Comparison of ENCODE assay signal across 1 cellular context in genomic region chr3:52534281-52535183, GRCh38.
A peak's percentile ranks its signal among the peaks of the same experiment; 100 is the strongest.
TF ChIP-seq lines count a peak whose summit lies in the region.

No MANE protein-coding gene starts in this region.

TF ChIP-seq in K562, 482 proteins besides CTCF, POLR2A, EP300 and RAD21 (continued from another document and continues in another):
- TF ChIP-seq CREB5 (CRISPR knock-in tag; IDR thresholded peaks at IDR 0.05) (no peak), ETV5 (CRISPR knock-in tag; IDR thresholded peaks at IDR 0.05; ENCODE audit: low read depth) (no peak), CBFA2T3 (IDR thresholded peaks at IDR 0.05) (no peak), IRF9 (tag; IDR thresholded peaks at IDR 0.05) (no peak), KAT7 (CRISPR knock-in tag; IDR thresholded peaks at IDR 0.05; ENCODE audit: borderline replicate concordance) (0 out of 2 replicates have a peak, but pooled peaks have one; percentile 51), IRF2 (CRISPR knock-in tag; IDR thresholded peaks at IDR 0.05) (no peak), EP400 (IDR thresholded peaks at IDR 0.05) (peak; percentile 1; the same call in 1 of the 2 replicates), U2AF2 (optimal IDR thresholded peaks at IDR 0.05; ENCODE audit: low read depth, low read length) (no peak), JUN (IDR thresholded peaks at IDR 0.05; ENCODE audit: borderline replicate concordance, low read depth, low read length) (no peak), JUN (CRISPR knock-in tag; IDR thresholded peaks at IDR 0.05; ENCODE audit: borderline replicate concordance) (0 out of 2 replicates have a peak, but pooled peaks have one; percentile 28), ZNF717 (CRISPR knock-in tag; IDR thresholded peaks at IDR 0.05) (no peak), ZNF124 (CRISPR knock-in tag; IDR thresholded peaks at IDR 0.05) (no peak), TCF3 (CRISPR knock-in tag; IDR thresholded peaks at IDR 0.05) (no peak), ZNF655 (CRISPR knock-in tag; IDR thresholded peaks at IDR 0.05) (no peak), ATF6 (CRISPR knock-in tag; IDR thresholded peaks at IDR 0.05) (0 out of 2 replicates have a peak, but pooled peaks have one; percentile 34), MIER1 (IDR thresholded peaks at IDR 0.05; ENCODE audit: low read depth) (no peak), HSF4 (CRISPR knock-in tag; IDR thresholded peaks at IDR 0.05; ENCODE audit: borderline replicate concordance) (no peak), MAZ (CRISPR knock-in tag; conservative IDR thresholded peaks at IDR 0.05 in 1 of 2, IDR thresholded peaks at IDR 0.05 in 1 of 2) (no peak), ZBTB2 (IDR thresholded peaks at IDR 0.05) (0 out of 2 replicates have a peak, but pooled peaks have one; percentile 33), NR2C2 (CRISPR knock-in tag; IDR thresholded peaks at IDR 0.05) (0 out of 2 replicates have a peak, but pooled peaks have one; percentile 53), NR2C2 (tag; IDR thresholded peaks at IDR 0.05) (no peak; the same call in 1 of the 2 replicates), ZNF449 (CRISPR knock-in tag; IDR thresholded peaks at IDR 0.05) (no peak), ZNF282 (CRISPR knock-in tag; IDR thresholded peaks at IDR 0.05) (no peak), E4F1 (CRISPR knock-in tag; IDR thresholded peaks at IDR 0.05; ENCODE audit: borderline replicate concordance) (no peak), RFX1 (IDR thresholded peaks at IDR 0.05) (no peak), RCOR1 (IDR thresholded peaks at IDR 0.05; ENCODE audit: borderline replicate concordance in 1 of 2, low read depth in 2 of 2, low read length in 2 of 2) (no peak), ZNF511 (CRISPR knock-in tag; IDR thresholded peaks at IDR 0.05) (no peak; the same call in 1 of the 2 replicates), PML (IDR thresholded peaks at IDR 0.05; ENCODE audit: low read length) (no peak), IFI16 (CRISPR knock-in tag; IDR thresholded peaks at IDR 0.05) (no peak), ARID4B (CRISPR knock-in tag; IDR thresholded peaks at IDR 0.05) (peak; percentile 39; the same call in 1 of the 2 replicates), NR0B1 (IDR thresholded peaks at IDR 0.05; ENCODE audit: partially characterized antibody) (no peak), ZBTB12 (CRISPR knock-in tag; IDR thresholded peaks at IDR 0.05) (no peak), PHF8 (IDR thresholded peaks at IDR 0.05; ENCODE audit: borderline replicate concordance, low read length) (peak; percentile 17; the same call in 1 of the 2 replicates), NR4A1 (CRISPR knock-in tag; IDR thresholded peaks at IDR 0.05) (no peak), NR4A1 (tag; IDR thresholded peaks at IDR 0.05) (no peak), FOXA3 (CRISPR knock-in tag; conservative IDR thresholded peaks at IDR 0.05 in 1 of 2, IDR thresholded peaks at IDR 0.05 in 1 of 2) (peak in 1 of 2 experiments; percentile 31; a peak in 1 of 4 replicates), KDM2B (CRISPR knock-in tag; IDR thresholded peaks at IDR 0.05) (no peak), MCM7 (IDR thresholded peaks at IDR 0.05) (no peak), CBX5 (IDR thresholded peaks at IDR 0.05; ENCODE audit: borderline replicate concordance, low read depth) (no peak), ZKSCAN1 (IDR thresholded peaks at IDR 0.05; ENCODE audit: low read depth, low read length) (0 out of 2 replicates have a peak, but pooled peaks have one; percentile 40), ZC3H4 (CRISPR knock-in tag; IDR thresholded peaks at IDR 0.05; ENCODE audit: borderline replicate concordance) (no peak)
